In genomic region chr1:1906185-1907097, GRCh38 we compare ENCODE assay signal across 8 cellular contexts. TPM values are rescaled to one million over a fixed set of nuclear protein-coding genes. Genes with fewer than 3 reads are reported as not detected.
A peak's percentile ranks its signal among the peaks of the same experiment; 100 is the strongest.
DNase-seq lines count a peak whose midpoint lies in the region; ATAC-seq and TF ChIP-seq lines count a peak whose summit lies in the region.

No MANE protein-coding gene starts in this region.

- H3K4me3 ChIP-seq in AG10803 (ENCODE audit: low read length) (no peak overlapping the region), HAP-1 (no peak overlapping the region)

- H3K4me3 Mint-ChIP-seq in activated CD4-positive, alpha-beta memory T cell treated with anti-CD3 and anti-CD28 coated beads, Interleukin-2, amount 10 ng/mL, durations not matched to agents 7 days and 5 days: peak overlapping the region; percentile 17
- H3K4me3 Mint-ChIP-seq in memory B cell: peak overlapping the region; percentile 44

- peaks cover 18% of the 10 kb centered on the region for H3K4me1 ChIP-seq in HAP-1

- H3K27me3 Mint-ChIP-seq in activated CD4-positive, alpha-beta memory T cell treated with anti-CD3 and anti-CD28 coated beads, Interleukin-2, amount 10 ng/mL, durations not matched to agents 7 days and 5 days: no peaks in the 10 kb centered on the region
- H3K27me3 Mint-ChIP-seq in memory B cell: peaks cover 3% of the 10 kb centered on the region

- H3K9me3 Mint-ChIP-seq in activated CD4-positive, alpha-beta memory T cell treated with anti-CD3 and anti-CD28 coated beads, Interleukin-2, amount 10 ng/mL, durations not matched to agents 7 days and 5 days: no peaks in the 10 kb centered on the region
- no peaks in the 10 kb centered on the region for H3K9me3 Mint-ChIP-seq in memory B cell

- POLR2A ChIA-PET in activated CD4-positive, alpha-beta memory T cell treated with anti-CD3 and anti-CD28 coated beads, Interleukin-2, amount 10 ng/mL, durations not matched to agents 7 days and 5 days (lab: Charles Lee): interaction anchor here (0.9 to 3.0 kb wide), 3 partner anchors 12 to 126 kb away, joined by 3 to 10 read pairs (median 5); no protein-coding TSS in a partner anchor

- peak overlapping the region; percentile 31 for H3K27ac Mint-ChIP-seq in activated CD4-positive, alpha-beta memory T cell treated with anti-CD3 and anti-CD28 coated beads, Interleukin-2, amount 10 ng/mL, durations not matched to agents 7 days and 5 days
- H3K27ac Mint-ChIP-seq in memory B cell: peak overlapping the region; percentile 17

- H3K27me3 ChIP-seq in HAP-1 (ENCODE audit: low read depth): no peaks in the 10 kb centered on the region

- no peaks in the 10 kb centered on the region for H3K36me3 ChIP-seq in HAP-1 (replicated peaks)

- H3K36me3 Mint-ChIP-seq in activated CD4-positive, alpha-beta memory T cell treated with anti-CD3 and anti-CD28 coated beads, Interleukin-2, amount 10 ng/mL, durations not matched to agents 7 days and 5 days (ENCODE audit: low read depth): no peaks in the 10 kb centered on the region
- no peaks in the 10 kb centered on the region for H3K36me3 Mint-ChIP-seq in memory B cell

- no peaks in the 10 kb centered on the region for H3K9me3 ChIP-seq in HAP-1

- TF ChIP-seq CTCF in AG10803 (conservative IDR thresholded peaks at IDR 0.05; ENCODE audit: low read length): peak; percentile 95

- peak; percentile 77 for DNase-seq in AG10803 (ENCODE audit: low read depth)
- peak; percentile 76 to 90 for DNase-seq in HAP-1 (ENCODE audit: low spot score in 2 of 2)
- DNase-seq in NCI-H82 treated with DMSO at 0.1 percent for 48 hours (lab: John Stamatoyannopoulos, UW; ENCODE audit: unreplicated experiment): peak; percentile 87
- peak; percentile 72 for DNase-seq in activated CD4-positive, alpha-beta memory T cell treated with anti-CD3 and anti-CD28 coated beads, Interleukin-2, amount 10 ng/mL, durations not matched to agents 7 days and 5 days
- peak; percentile 47 for DNase-seq in effector CD8-positive, alpha-beta T cell (lab: John Stamatoyannopoulos, UW)
- DNase-seq in memory B cell (ENCODE audit: low spot score in 2 of 2): peak; percentile 65 to 69
- DNase-seq in stimulated activated CD8-positive, alpha-beta memory T cell treated with anti-CD3 and anti-CD28 coated beads, Interleukin-15, amount 100 ng/mL, for 1 hour (ENCODE audit: low read depth): peak; percentile 40

- ATAC-seq in memory B cell (ENCODE audit: low read depth) (peak; percentile 18), HG03460 (IDR thresholded peaks at IDR 0.05; ENCODE audit: unreplicated experiment) (no peak)

- H3K4me1 Mint-ChIP-seq in activated CD4-positive, alpha-beta memory T cell treated with anti-CD3 and anti-CD28 coated beads, Interleukin-2, amount 10 ng/mL, durations not matched to agents 7 days and 5 days: peaks cover 18% of the 10 kb centered on the region
- H3K4me1 Mint-ChIP-seq in memory B cell: peaks cover 15% of the 10 kb centered on the region

- CTCF ChIA-PET in activated CD4-positive, alpha-beta memory T cell treated with anti-CD3 and anti-CD28 coated beads, Interleukin-2, amount 10 ng/mL, durations not matched to agents 7 days and 5 days (lab: Charles Lee): interaction anchor here (0.6 to 3.5 kb wide), 28 partner anchors 8 to 336 kb away, joined by 3 to 35 read pairs (median 4); partner anchors contain the start of gene NADK

- in situ Hi-C loops in HAP-1 (cut with MboI; ENCODE audit: low sequenced_read_pairs): loop anchor here (10.0 kb wide), 1 partner anchor 122 kb away; no protein-coding TSS in a partner anchor

RNA-seq across cellular contexts. Expression of gene CALML6, which starts 8.6 kb away (rescaled TPM):
- total RNA-seq in activated CD4-positive, alpha-beta memory T cell treated with anti-CD3 and anti-CD28 coated beads, Interleukin-2, amount 10 ng/mL, durations not matched to agents 7 days and 5 days: under 1 TPM; 0.25 to 0.38 TPM

RNA-seq across cellular contexts. Expression of gene TMEM52, which starts 12.6 kb away (rescaled TPM):
- total RNA-seq in activated CD4-positive, alpha-beta memory T cell treated with anti-CD3 and anti-CD28 coated beads, Interleukin-2, amount 10 ng/mL, durations not matched to agents 7 days and 5 days: not detected

RNA-seq across cellular contexts. Expression of gene GNB1, which starts 15.6 kb away (rescaled TPM):
- total RNA-seq in activated CD4-positive, alpha-beta memory T cell treated with anti-CD3 and anti-CD28 coated beads, Interleukin-2, amount 10 ng/mL, durations not matched to agents 7 days and 5 days: 100 to 1,000 TPM; 428 to 431 TPM
